Comparison of ENCODE assay signal across 15 cellular contexts in genomic region chr22:32605576-32605975, GRCh38.
"Had no signal": no experiment of that assay in that cellular context is flagged by ENCODE, and none has a peak within 500 bp of the region (broad histone marks: within the 10 kb centered on the region; RNA-seq: fewer than 3 reads in every experiment).

No MANE protein-coding gene starts in this region.

- H3K27me3 ChIP-seq: hepatocyte, neural progenitor cell, thyroid gland had no signal

- H3K4me3 ChIP-seq: hepatocyte, neural progenitor cell, thyroid gland had no signal

- H3K36me3 ChIP-seq: neural progenitor cell, thyroid gland had no signal

- DNase-seq: activated CD4-positive, alpha-beta memory T cell treated with anti-CD3 and anti-CD28 coated beads, Interleukin-2, amount 10 ng/mL, durations not matched to agents 7 days and 5 days; activated effector memory CD4-positive, alpha-beta T cell treated with anti-CD3 and anti-CD28 coated beads, Interleukin-2, amount 50 U/mL, for 16 hours; activated naive CD4-positive, alpha-beta T cell treated with anti-CD3 and anti-CD28 coated beads, Interleukin-2, amount 10 ng/mL, durations not matched to agents 7 days and 5 days; activated T-cell treated with anti-CD3 and anti-CD28 coated beads, Interleukin-2, amount 50 U/mL, for 72 hours; central memory CD4-positive, alpha-beta T cell; dermis blood vessel endothelial cell; effector CD8-positive, alpha-beta T cell; glutamatergic neuron; naive B cell; stimulated activated CD4-positive, alpha-beta T cell treated with anti-CD3 and anti-CD28 coated beads, Interleukin-4, amount 100 ng/mL, for 4 hours; stimulated activated naive CD8-positive, alpha-beta T cell treated with anti-CD3 and anti-CD28 coated beads, Interleukin-15, Interleukin-2, amounts not matched to agents 100 U/mL and 50 U/mL, for 24 hours; thyroid gland had no signal

- H3K4me1 ChIP-seq: neural progenitor cell had no signal

- ATAC-seq: activated naive CD8-positive, alpha-beta T cell treated with anti-CD3 and anti-CD28 coated beads, Interleukin-2, amount 50 U/mL, for 24 hours; activated T-cell treated with anti-CD3 and anti-CD28 coated beads, Interleukin-2, amount 50 U/mL, for 72 hours; stimulated activated naive CD8-positive, alpha-beta T cell treated with anti-CD3 and anti-CD28 coated beads, Interleukin-15, Interleukin-2, amounts not matched to agents 100 U/mL and 50 U/mL, for 24 hours had no signal

- H3K27ac ChIP-seq: hepatocyte, neural progenitor cell, thyroid gland had no signal

- H2AFZ ChIP-seq: hepatocyte, neural progenitor cell had no signal

- H3K9ac ChIP-seq: neural progenitor cell had no signal

- H3K9me3 ChIP-seq: thyroid gland had no signal

- H3K4me2 ChIP-seq: hepatocyte, neural progenitor cell had no signal
